2 cellular contexts compared by ENCODE assay signal in the genomic region with DNA sequence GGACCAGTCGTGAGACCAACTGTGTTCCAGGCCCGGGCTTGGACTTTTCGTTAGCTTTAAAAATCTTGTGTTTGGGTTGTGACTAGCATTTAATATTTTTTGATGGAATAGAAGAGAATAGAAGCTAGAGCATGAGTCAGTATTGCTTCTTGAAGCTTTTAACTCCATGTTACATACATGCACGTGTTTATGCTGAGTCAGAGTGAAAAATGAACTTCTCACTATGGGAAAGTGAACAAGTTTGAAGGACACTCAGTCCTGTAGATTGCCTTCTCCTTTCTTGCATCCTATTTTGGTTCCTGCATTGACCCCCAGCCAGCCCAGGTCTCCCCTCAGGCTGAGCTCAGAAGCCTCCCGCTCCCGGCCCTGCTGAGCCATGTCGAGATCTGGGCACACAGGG.
TF ChIP-seq lines count a peak whose summit lies in the region.

No MANE protein-coding gene starts in this region.

TF ChIP-seq in A549, 52 proteins besides CTCF, POLR2A, EP300 and RAD21 (continued from another document):
- TF ChIP-seq NFE2L2 (conservative IDR thresholded peaks at IDR 0.05; ENCODE audit: low read length), result 0 out of 2 replicates have a peak, but pooled peaks have one; percentile 32
- no peak for TF ChIP-seq HDAC2 (IDR thresholded peaks at IDR 0.05)
- TF ChIP-seq MAFK (IDR thresholded peaks at IDR 0.05; ENCODE audit: partially characterized antibody), result peak; percentile 78
- no peak for TF ChIP-seq CEBPB (IDR thresholded peaks at IDR 0.05)
- TF ChIP-seq, protein P1, sequence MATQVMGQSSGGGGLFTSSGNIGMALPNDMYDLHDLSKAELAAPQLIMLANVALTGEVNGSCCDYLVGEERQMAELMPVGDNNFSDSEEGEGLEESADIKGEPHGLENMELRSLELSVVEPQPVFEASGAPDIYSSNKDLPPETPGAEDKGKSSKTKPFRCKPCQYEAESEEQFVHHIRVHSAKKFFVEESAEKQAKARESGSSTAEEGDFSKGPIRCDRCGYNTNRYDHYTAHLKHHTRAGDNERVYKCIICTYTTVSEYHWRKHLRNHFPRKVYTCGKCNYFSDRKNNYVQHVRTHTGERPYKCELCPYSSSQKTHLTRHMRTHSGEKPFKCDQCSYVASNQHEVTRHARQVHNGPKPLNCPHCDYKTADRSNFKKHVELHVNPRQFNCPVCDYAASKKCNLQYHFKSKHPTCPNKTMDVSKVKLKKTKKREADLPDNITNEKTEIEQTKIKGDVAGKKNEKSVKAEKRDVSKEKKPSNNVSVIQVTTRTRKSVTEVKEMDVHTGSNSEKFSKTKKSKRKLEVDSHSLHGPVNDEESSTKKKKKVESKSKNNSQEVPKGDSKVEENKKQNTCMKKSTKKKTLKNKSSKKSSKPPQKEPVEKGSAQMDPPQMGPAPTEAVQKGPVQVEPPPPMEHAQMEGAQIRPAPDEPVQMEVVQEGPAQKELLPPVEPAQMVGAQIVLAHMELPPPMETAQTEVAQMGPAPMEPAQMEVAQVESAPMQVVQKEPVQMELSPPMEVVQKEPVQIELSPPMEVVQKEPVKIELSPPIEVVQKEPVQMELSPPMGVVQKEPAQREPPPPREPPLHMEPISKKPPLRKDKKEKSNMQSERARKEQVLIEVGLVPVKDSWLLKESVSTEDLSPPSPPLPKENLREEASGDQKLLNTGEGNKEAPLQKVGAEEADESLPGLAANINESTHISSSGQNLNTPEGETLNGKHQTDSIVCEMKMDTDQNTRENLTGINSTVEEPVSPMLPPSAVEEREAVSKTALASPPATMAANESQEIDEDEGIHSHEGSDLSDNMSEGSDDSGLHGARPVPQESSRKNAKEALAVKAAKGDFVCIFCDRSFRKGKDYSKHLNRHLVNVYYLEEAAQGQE (IDR thresholded peaks at IDR 0.05), result no peak

TF ChIP-seq in GM23338, 12 proteins besides CTCF, POLR2A, EP300 and RAD21 (continued from another document):
- TF ChIP-seq EZH2phosphoT487 (IDR thresholded peaks at IDR 0.05; ENCODE audit: unreplicated experiment) (no peak), ZNF114 (CRISPR knock-in tag; IDR thresholded peaks at IDR 0.05) (no peak), ZNF462 (CRISPR knock-in tag; IDR thresholded peaks at IDR 0.05) (no peak), ZNF331 (CRISPR knock-in tag; IDR thresholded peaks at IDR 0.05; ENCODE audit: low read depth) (no peak), EZH2 (IDR thresholded peaks at IDR 0.05; ENCODE audit: low read depth, unreplicated experiment) (no peak), STAT1 (IDR thresholded peaks at IDR 0.05; ENCODE audit: unreplicated experiment) (no peak), NANOG (IDR thresholded peaks at IDR 0.05; ENCODE audit: borderline replicate concordance) (no peak), JUNB (IDR thresholded peaks at IDR 0.05; ENCODE audit: unreplicated experiment) (no peak), POLR2AphosphoS5 (IDR thresholded peaks at IDR 0.05; ENCODE audit: low read depth) (no peak)
- TF ChIP-seq, protein P1 (IDR thresholded peaks at IDR 0.05; ENCODE audit: unreplicated experiment), result no peak
- TF ChIP-seq, protein P2, sequence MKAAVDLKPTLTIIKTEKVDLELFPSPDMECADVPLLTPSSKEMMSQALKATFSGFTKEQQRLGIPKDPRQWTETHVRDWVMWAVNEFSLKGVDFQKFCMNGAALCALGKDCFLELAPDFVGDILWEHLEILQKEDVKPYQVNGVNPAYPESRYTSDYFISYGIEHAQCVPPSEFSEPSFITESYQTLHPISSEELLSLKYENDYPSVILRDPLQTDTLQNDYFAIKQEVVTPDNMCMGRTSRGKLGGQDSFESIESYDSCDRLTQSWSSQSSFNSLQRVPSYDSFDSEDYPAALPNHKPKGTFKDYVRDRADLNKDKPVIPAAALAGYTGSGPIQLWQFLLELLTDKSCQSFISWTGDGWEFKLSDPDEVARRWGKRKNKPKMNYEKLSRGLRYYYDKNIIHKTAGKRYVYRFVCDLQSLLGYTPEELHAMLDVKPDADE (IDR thresholded peaks at IDR 0.05), result no peak
